In genomic region chr9:35736201-35736633, GRCh38 we compare ENCODE assay signal across 8 cellular contexts. TPM values are rescaled to one million over a fixed set of nuclear protein-coding genes. Genes with fewer than 3 reads are reported as not detected.
DNase-seq lines count a peak whose midpoint lies in the region; ATAC-seq and TF ChIP-seq lines count a peak whose summit lies in the region.

No MANE protein-coding gene starts in this region.

- no peak overlapping the region for H3K9ac ChIP-seq in HCT116 (ENCODE audit: low read length)

- RAD21 ChIA-PET in HCT116 (lab: Charles Lee; ENCODE audit: low non-redundant PET in 1 of 2, low total read pairs in 2 of 2, uncharacterized antibody in 2 of 2, unreplicated experiment in 2 of 2): no interaction called here

- H3K36me3 Mint-ChIP-seq in CD4-positive, CD25-positive, alpha-beta regulatory T cell: peaks cover 29% of the 10 kb centered on the region
- peaks cover 41% of the 10 kb centered on the region for H3K36me3 Mint-ChIP-seq in activated CD4-positive, alpha-beta T cell treated with anti-CD3 and anti-CD28 coated beads, Interleukin-2, amount 10 ng/mL, durations not matched to agents 7 days and 5 days (ENCODE audit: low read depth)
- H3K36me3 Mint-ChIP-seq in type B pancreatic cell: peaks cover 36% of the 10 kb centered on the region

- ATAC-seq in CD4-positive, CD25-positive, alpha-beta regulatory T cell (ENCODE audit: low read depth in 2 of 2): peak in 1 of 2 donors; percentile 9
- ATAC-seq in HCT116 (peak; percentile 28), HG03025 (IDR thresholded peaks at IDR 0.05; ENCODE audit: low FRiP score, unreplicated experiment) (no peak)

- BruUV-seq in HCT116 (replicated peaks; lab: Mats Ljungman, UMichigan): no TSS peak

- no peaks in the 10 kb centered on the region for H3K9me3 ChIP-seq in CD4-positive, CD25-positive, alpha-beta regulatory T cell (ENCODE audit: control insufficient read depth in 2 of 2, low read length in 2 of 2)
- no peaks in the 10 kb centered on the region for H3K9me3 ChIP-seq in HCT116 (ENCODE audit: control insufficient read depth in 1 of 2, insufficient read depth in 1 of 2, low read depth in 1 of 2, low read length in 2 of 2)
- H3K9me3 ChIP-seq in effector memory CD4-positive, alpha-beta T cell (ENCODE audit: control insufficient read depth, low read length): no peaks in the 10 kb centered on the region

- H4K20me1 ChIP-seq in HCT116 (ENCODE audit: insufficient read depth): no peaks in the 10 kb centered on the region

- peak in 2 of 3 experiments; percentile 84 to 93; a peak in 4 of 6 replicates for TF ChIP-seq CTCF in HCT116 (IDR thresholded peaks at IDR 0.05 in 2 of 3, conservative IDR thresholded peaks at IDR 0.05 in 1 of 3; ENCODE audit: borderline replicate concordance in 1 of 3, insufficient read depth in 1 of 3, low read depth in 2 of 3, low read length in 2 of 3)
- peak; percentile 84 for TF ChIP-seq CTCF in type B pancreatic cell (conservative IDR thresholded peaks at IDR 0.05)

- no peak overlapping the region for H3K4me2 ChIP-seq in HCT116 (ENCODE audit: low read length)

- peak; percentile 51 to 85 (median 73) for DNase-seq in CD4-positive, CD25-positive, alpha-beta regulatory T cell
- peak; percentile 64 for DNase-seq in HCT116 (ENCODE audit: low read depth, low spot score)
- DNase-seq in NCI-H69 (lab: John Stamatoyannopoulos, UW): peak; percentile 79
- peak; percentile 82 for DNase-seq in activated CD4-positive, alpha-beta T cell treated with anti-CD3 and anti-CD28 coated beads, Interleukin-2, amount 10 ng/mL, durations not matched to agents 7 days and 5 days
- DNase-seq in effector memory CD4-positive, alpha-beta T cell: peak; percentile 22 to 48 (median 43)
- DNase-seq in mucosa of gallbladder (ENCODE audit: low spot score): peak; percentile 68
- DNase-seq in type B pancreatic cell (ENCODE audit: extremely low spot score, unreplicated experiment): no peak

- H3K27ac Mint-ChIP-seq in CD4-positive, CD25-positive, alpha-beta regulatory T cell: peak overlapping the region in 1 of 3 donors; percentile 44
- peak overlapping the region; percentile 36 for H3K27ac Mint-ChIP-seq in activated CD4-positive, alpha-beta T cell treated with anti-CD3 and anti-CD28 coated beads, Interleukin-2, amount 10 ng/mL, durations not matched to agents 7 days and 5 days
- H3K27ac Mint-ChIP-seq in type B pancreatic cell: peak overlapping the region; percentile 30

- H3K9me2 ChIP-seq in HCT116 (ENCODE audit: insufficient read depth): no peaks in the 10 kb centered on the region

- POLR2A ChIA-PET in HCT116 (lab: Charles Lee): no interaction called here
- POLR2A ChIA-PET in activated CD4-positive, alpha-beta T cell treated with anti-CD3 and anti-CD28 coated beads, Interleukin-2, amount 10 ng/mL, durations not matched to agents 7 days and 5 days (lab: Charles Lee): no interaction called here

- no peak overlapping the region for H2AFZ ChIP-seq in HCT116 (ENCODE audit: low read depth, low read length, poor library complexity, severe bottlenecking)

- no peak overlapping the region for H3K27ac ChIP-seq in CD4-positive, CD25-positive, alpha-beta regulatory T cell (ENCODE audit: insufficient read depth, low read length, poor library complexity, severe bottlenecking)
- H3K27ac ChIP-seq in HCT116 (ENCODE audit: low read depth, low read length): peak overlapping the region; percentile 1; the same call in 1 of the 2 replicates
- peak overlapping the region; percentile 28 for H3K27ac ChIP-seq in effector memory CD4-positive, alpha-beta T cell (ENCODE audit: insufficient read depth, low read length, poor library complexity, severe bottlenecking)

- CTCF ChIA-PET in HCT116 (lab: Charles Lee): interaction anchor here (0.7 to 2.4 kb wide), 8 partner anchors 11 to 146 kb away, joined by 3 to 15 read pairs (median 4); partner anchors contain the start of genes GBA2 and RGP1
- CTCF ChIA-PET in activated CD4-positive, alpha-beta T cell treated with anti-CD3 and anti-CD28 coated beads, Interleukin-2, amount 10 ng/mL, durations not matched to agents 7 days and 5 days (lab: Charles Lee): interaction anchor here (0.5 to 9.8 kb wide), 12 partner anchors 8 to 90 kb away, joined by 3 to 112 read pairs (median 4); partner anchors contain the start of genes GBA2 and RGP1

- TF ChIP-seq RAD21 in HCT116 (IDR thresholded peaks at IDR 0.05; ENCODE audit: low read depth): no peak

- H3K4me1 ChIP-seq in CD4-positive, CD25-positive, alpha-beta regulatory T cell (ENCODE audit: control insufficient read depth, insufficient read depth, low read length, poor library complexity, severe bottlenecking): peaks cover 22% of the 10 kb centered on the region
- H3K4me1 ChIP-seq in HCT116 (ENCODE audit: control insufficient read depth in 1 of 2, insufficient read depth in 2 of 2, low read length in 2 of 2): peaks cover 10 to 15% of the 10 kb centered on the region in 2 experiments
- H3K4me1 ChIP-seq in effector memory CD4-positive, alpha-beta T cell (ENCODE audit: control insufficient read depth, insufficient read depth, low read length, poor library complexity, severe bottlenecking): peaks cover 13% of the 10 kb centered on the region

- peaks cover 59% of the 10 kb centered on the region for H3K36me3 ChIP-seq in CD4-positive, CD25-positive, alpha-beta regulatory T cell (ENCODE audit: control insufficient read depth, insufficient read depth, low read length)
- H3K36me3 ChIP-seq in HCT116 (ENCODE audit: control insufficient read depth in 1 of 2, insufficient read depth in 2 of 2, low read length in 2 of 2): peaks cover 38 to 47% of the 10 kb centered on the region in 2 experiments
- peaks cover 45% of the 10 kb centered on the region for H3K36me3 ChIP-seq in effector memory CD4-positive, alpha-beta T cell (ENCODE audit: control insufficient read depth, insufficient read depth, low read length)

- peaks cover 20% of the 10 kb centered on the region for H3K79me2 ChIP-seq in HCT116 (ENCODE audit: insufficient read depth, low read length)

- no peaks in the 10 kb centered on the region for H3K27me3 Mint-ChIP-seq in CD4-positive, CD25-positive, alpha-beta regulatory T cell
- no peaks in the 10 kb centered on the region for H3K27me3 Mint-ChIP-seq in activated CD4-positive, alpha-beta T cell treated with anti-CD3 and anti-CD28 coated beads, Interleukin-2, amount 10 ng/mL, durations not matched to agents 7 days and 5 days
- no peaks in the 10 kb centered on the region for H3K27me3 Mint-ChIP-seq in type B pancreatic cell

- no peaks in the 10 kb centered on the region for H3K27me3 ChIP-seq in CD4-positive, CD25-positive, alpha-beta regulatory T cell (ENCODE audit: control insufficient read depth, insufficient read depth, low read length)
- no peaks in the 10 kb centered on the region for H3K27me3 ChIP-seq in HCT116 (ENCODE audit: insufficient read depth, low read length)
- H3K27me3 ChIP-seq in effector memory CD4-positive, alpha-beta T cell (replicated peaks; ENCODE audit: control insufficient read depth, insufficient read depth, low read length, poor library complexity, severe bottlenecking): no peaks in the 10 kb centered on the region

- H3K4me3 ChIP-seq in CD4-positive, CD25-positive, alpha-beta regulatory T cell (ENCODE audit: low read depth, low read length): no peak overlapping the region
- H3K4me3 ChIP-seq in HCT116 (replicated peaks in 1 of 2; ENCODE audit: low read depth in 1 of 2, low read length in 2 of 2): no peak overlapping the region
- H3K4me3 ChIP-seq in effector memory CD4-positive, alpha-beta T cell (ENCODE audit: insufficient read depth, low read depth, low read length, poor library complexity, severe bottlenecking): no peak overlapping the region

- H3K4me1 Mint-ChIP-seq in CD4-positive, CD25-positive, alpha-beta regulatory T cell: peaks cover 14 to 37% (median 22%) of the 10 kb centered on the region in 4 donors
- H3K4me1 Mint-ChIP-seq in activated CD4-positive, alpha-beta T cell treated with anti-CD3 and anti-CD28 coated beads, Interleukin-2, amount 10 ng/mL, durations not matched to agents 7 days and 5 days: peaks cover 20% of the 10 kb centered on the region
- peaks cover 13% of the 10 kb centered on the region for H3K4me1 Mint-ChIP-seq in type B pancreatic cell (ENCODE audit: unreplicated experiment)

- intact Hi-C loops in HCT116 (cut with micrococcal nuclease): no loop called here

- TF ChIP-seq POLR2A in HCT116 (IDR thresholded peaks at IDR 0.05; ENCODE audit: borderline replicate concordance, extremely low read depth, insufficient read depth, insufficient read length): no peak

- H3K9me3 Mint-ChIP-seq in CD4-positive, CD25-positive, alpha-beta regulatory T cell: no peaks in the 10 kb centered on the region
- no peaks in the 10 kb centered on the region for H3K9me3 Mint-ChIP-seq in activated CD4-positive, alpha-beta T cell treated with anti-CD3 and anti-CD28 coated beads, Interleukin-2, amount 10 ng/mL, durations not matched to agents 7 days and 5 days
- H3K9me3 Mint-ChIP-seq in type B pancreatic cell: no peaks in the 10 kb centered on the region

- peak overlapping the region in 3 of 4 donors; percentile 43 to 74 (median 57) for H3K4me3 Mint-ChIP-seq in CD4-positive, CD25-positive, alpha-beta regulatory T cell
- no peak overlapping the region for H3K4me3 Mint-ChIP-seq in activated CD4-positive, alpha-beta T cell treated with anti-CD3 and anti-CD28 coated beads, Interleukin-2, amount 10 ng/mL, durations not matched to agents 7 days and 5 days
- peak overlapping the region; percentile 26 for H3K4me3 Mint-ChIP-seq in type B pancreatic cell

RNA-seq across cellular contexts. Expression of gene CREB3, which starts 3.8 kb away (rescaled TPM):
- total RNA-seq in CD4-positive, CD25-positive, alpha-beta regulatory T cell: 14.6 TPM
- polyA plus RNA-seq in CD4-positive, CD25-positive, alpha-beta regulatory T cell: 10 to 100 TPM; 33.4 to 36.4 (median 34.6) TPM
- total RNA-seq in HCT116 (2021; ENCODE audit: unreplicated experiment) (22.3 TPM), mucosa of gallbladder (48.1 TPM), type B pancreatic cell (ENCODE audit: low replicate concordance) (29.1 and 36.4 TPM in 2 replicates)
- 24.1 and 24.6 TPM in 2 replicates for polyA plus RNA-seq in HCT116 (2012)
- total RNA-seq in activated CD4-positive, alpha-beta T cell treated with anti-CD3 and anti-CD28 coated beads, Interleukin-2, amount 10 ng/mL, durations not matched to agents 7 days and 5 days: 10 to 100 TPM; 18.1 to 18.3 TPM

RNA-seq across cellular contexts. Expression of gene TLN1, which starts 4.2 kb away (rescaled TPM):
- 277 TPM for total RNA-seq in CD4-positive, CD25-positive, alpha-beta regulatory T cell
- 10 to 100 TPM; 33.7 to 36.2 (median 35.9) TPM for polyA plus RNA-seq in CD4-positive, CD25-positive, alpha-beta regulatory T cell
- total RNA-seq in HCT116 (2021; ENCODE audit: unreplicated experiment) (144 TPM), mucosa of gallbladder (482 TPM), type B pancreatic cell (ENCODE audit: low replicate concordance) (136 and 164 TPM in 2 replicates)
- 128 and 171 TPM in 2 replicates for polyA plus RNA-seq in HCT116 (2012)
- total RNA-seq in activated CD4-positive, alpha-beta T cell treated with anti-CD3 and anti-CD28 coated beads, Interleukin-2, amount 10 ng/mL, durations not matched to agents 7 days and 5 days: 100 to 1,000 TPM; 362 to 422 TPM

RNA-seq across cellular contexts. Expression of gene GBA2, which starts 12.8 kb away (rescaled TPM):
- total RNA-seq in CD4-positive, CD25-positive, alpha-beta regulatory T cell: 47.9 TPM
- polyA plus RNA-seq in CD4-positive, CD25-positive, alpha-beta regulatory T cell: 10 to 100 TPM; 18.7 to 27.1 (median 21.2) TPM
- total RNA-seq in HCT116 (2021; ENCODE audit: unreplicated experiment) (63.6 TPM), mucosa of gallbladder (161 TPM), type B pancreatic cell (ENCODE audit: low replicate concordance) (100 and 103 TPM in 2 replicates)
- polyA plus RNA-seq in HCT116 (2012): 58.5 and 58.8 TPM in 2 replicates
- total RNA-seq in activated CD4-positive, alpha-beta T cell treated with anti-CD3 and anti-CD28 coated beads, Interleukin-2, amount 10 ng/mL, durations not matched to agents 7 days and 5 days: 10 to 100 TPM; 42.8 to 44.1 TPM

RNA-seq across cellular contexts. Expression of gene RGP1, which starts 12.9 kb away (rescaled TPM):
- total RNA-seq in CD4-positive, CD25-positive, alpha-beta regulatory T cell: 22.8 TPM
- polyA plus RNA-seq in CD4-positive, CD25-positive, alpha-beta regulatory T cell: 10 to 100 TPM in 1 of 4 donors, 1 to 10 TPM in 3; 4.6 to 10.2 (median 7.0) TPM
- total RNA-seq in HCT116 (2021; ENCODE audit: unreplicated experiment) (32.6 TPM), mucosa of gallbladder (36.6 TPM), type B pancreatic cell (ENCODE audit: low replicate concordance) (35.0 and 35.7 TPM in 2 replicates)
- polyA plus RNA-seq in HCT116 (2012): 18.2 and 20.4 TPM in 2 replicates
- 10 to 100 TPM; 24.7 to 28.4 TPM for total RNA-seq in activated CD4-positive, alpha-beta T cell treated with anti-CD3 and anti-CD28 coated beads, Interleukin-2, amount 10 ng/mL, durations not matched to agents 7 days and 5 days

RNA-seq across cellular contexts. Expression of gene MSMP, which starts 17.9 kb away (rescaled TPM):
- total RNA-seq in CD4-positive, CD25-positive, alpha-beta regulatory T cell: not detected
- under 1 TPM in 1 of 4 donors, not detected in 3; 0.69 TPM for polyA plus RNA-seq in CD4-positive, CD25-positive, alpha-beta regulatory T cell
- total RNA-seq in HCT116 (2021; ENCODE audit: unreplicated experiment) (1.2 TPM), mucosa of gallbladder (1.1 TPM), type B pancreatic cell (ENCODE audit: low replicate concordance) (not detected in 2 replicates)
- polyA plus RNA-seq in HCT116 (2012): 0.53 and 0.81 TPM in 2 replicates
- total RNA-seq in activated CD4-positive, alpha-beta T cell treated with anti-CD3 and anti-CD28 coated beads, Interleukin-2, amount 10 ng/mL, durations not matched to agents 7 days and 5 days: not detected
